ENCODE assay signal across 8 cellular contexts in genomic region chr12:117490130-117490529, GRCh38.
"Had no signal": no experiment of that assay in that cellular context is flagged by ENCODE, and none has a peak within 500 bp of the region (broad histone marks: within the 10 kb centered on the region; RNA-seq: fewer than 3 reads in every experiment).

No MANE protein-coding gene starts in this region.

- FAIRE-seq: G401.6, GM12878, GM12891, GM12892, GM18507, GM19239 had no signal

- H3K4me3 ChIP-seq: GM12878 had no signal

- ATAC-seq: GM12878 had no signal

- DNase-seq: GDM1, GF-D8 had no signal
